ENCODE assay signal across 1 cellular context in the genomic region with DNA sequence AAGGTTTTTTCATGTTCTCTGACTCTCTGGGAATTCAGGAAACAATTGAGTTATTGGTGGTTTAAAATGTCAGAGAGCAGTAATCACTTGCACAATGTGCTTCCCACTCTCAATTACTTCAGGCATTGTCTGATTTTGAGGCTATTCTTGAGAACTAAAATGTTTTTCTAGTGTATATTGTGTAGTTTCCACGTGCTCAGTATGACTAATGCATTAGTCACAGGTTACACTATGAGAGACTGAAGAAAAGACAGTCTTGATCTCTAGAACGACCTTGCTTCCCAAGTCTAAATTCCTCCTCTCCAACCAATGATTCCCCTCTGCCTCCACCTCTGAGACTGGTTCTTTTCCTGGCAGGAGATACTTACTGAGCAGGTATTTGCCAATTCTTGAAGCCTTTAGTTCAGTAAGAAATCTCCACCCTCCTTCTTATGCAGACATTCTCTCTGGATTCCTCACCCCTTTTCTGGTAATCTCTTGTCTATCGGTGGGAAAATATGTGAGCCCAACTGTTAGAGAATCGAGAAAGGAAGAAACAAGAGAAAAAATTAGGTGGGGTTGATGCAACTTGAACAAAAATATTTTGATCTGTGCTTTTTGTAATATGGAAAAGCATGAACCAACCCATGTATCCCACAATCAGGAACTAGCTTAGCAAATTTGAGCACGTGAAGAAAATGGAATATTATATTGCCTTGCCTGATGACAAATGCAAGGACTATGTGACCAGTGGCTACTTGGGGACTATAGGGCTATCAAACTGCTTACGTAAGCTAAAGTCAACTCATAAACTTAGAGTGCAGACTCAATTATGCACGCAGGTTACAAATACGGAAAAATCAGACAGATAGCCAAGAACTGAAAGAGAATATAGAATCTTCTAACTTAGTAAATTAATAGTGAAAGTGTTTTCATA.
TF ChIP-seq lines count a peak whose summit lies in the region.

No MANE protein-coding gene starts in this region.

TF ChIP-seq in GM23338, 12 proteins besides CTCF, POLR2A, EP300 and RAD21 (continued from another document):
- TF ChIP-seq, protein P1, sequence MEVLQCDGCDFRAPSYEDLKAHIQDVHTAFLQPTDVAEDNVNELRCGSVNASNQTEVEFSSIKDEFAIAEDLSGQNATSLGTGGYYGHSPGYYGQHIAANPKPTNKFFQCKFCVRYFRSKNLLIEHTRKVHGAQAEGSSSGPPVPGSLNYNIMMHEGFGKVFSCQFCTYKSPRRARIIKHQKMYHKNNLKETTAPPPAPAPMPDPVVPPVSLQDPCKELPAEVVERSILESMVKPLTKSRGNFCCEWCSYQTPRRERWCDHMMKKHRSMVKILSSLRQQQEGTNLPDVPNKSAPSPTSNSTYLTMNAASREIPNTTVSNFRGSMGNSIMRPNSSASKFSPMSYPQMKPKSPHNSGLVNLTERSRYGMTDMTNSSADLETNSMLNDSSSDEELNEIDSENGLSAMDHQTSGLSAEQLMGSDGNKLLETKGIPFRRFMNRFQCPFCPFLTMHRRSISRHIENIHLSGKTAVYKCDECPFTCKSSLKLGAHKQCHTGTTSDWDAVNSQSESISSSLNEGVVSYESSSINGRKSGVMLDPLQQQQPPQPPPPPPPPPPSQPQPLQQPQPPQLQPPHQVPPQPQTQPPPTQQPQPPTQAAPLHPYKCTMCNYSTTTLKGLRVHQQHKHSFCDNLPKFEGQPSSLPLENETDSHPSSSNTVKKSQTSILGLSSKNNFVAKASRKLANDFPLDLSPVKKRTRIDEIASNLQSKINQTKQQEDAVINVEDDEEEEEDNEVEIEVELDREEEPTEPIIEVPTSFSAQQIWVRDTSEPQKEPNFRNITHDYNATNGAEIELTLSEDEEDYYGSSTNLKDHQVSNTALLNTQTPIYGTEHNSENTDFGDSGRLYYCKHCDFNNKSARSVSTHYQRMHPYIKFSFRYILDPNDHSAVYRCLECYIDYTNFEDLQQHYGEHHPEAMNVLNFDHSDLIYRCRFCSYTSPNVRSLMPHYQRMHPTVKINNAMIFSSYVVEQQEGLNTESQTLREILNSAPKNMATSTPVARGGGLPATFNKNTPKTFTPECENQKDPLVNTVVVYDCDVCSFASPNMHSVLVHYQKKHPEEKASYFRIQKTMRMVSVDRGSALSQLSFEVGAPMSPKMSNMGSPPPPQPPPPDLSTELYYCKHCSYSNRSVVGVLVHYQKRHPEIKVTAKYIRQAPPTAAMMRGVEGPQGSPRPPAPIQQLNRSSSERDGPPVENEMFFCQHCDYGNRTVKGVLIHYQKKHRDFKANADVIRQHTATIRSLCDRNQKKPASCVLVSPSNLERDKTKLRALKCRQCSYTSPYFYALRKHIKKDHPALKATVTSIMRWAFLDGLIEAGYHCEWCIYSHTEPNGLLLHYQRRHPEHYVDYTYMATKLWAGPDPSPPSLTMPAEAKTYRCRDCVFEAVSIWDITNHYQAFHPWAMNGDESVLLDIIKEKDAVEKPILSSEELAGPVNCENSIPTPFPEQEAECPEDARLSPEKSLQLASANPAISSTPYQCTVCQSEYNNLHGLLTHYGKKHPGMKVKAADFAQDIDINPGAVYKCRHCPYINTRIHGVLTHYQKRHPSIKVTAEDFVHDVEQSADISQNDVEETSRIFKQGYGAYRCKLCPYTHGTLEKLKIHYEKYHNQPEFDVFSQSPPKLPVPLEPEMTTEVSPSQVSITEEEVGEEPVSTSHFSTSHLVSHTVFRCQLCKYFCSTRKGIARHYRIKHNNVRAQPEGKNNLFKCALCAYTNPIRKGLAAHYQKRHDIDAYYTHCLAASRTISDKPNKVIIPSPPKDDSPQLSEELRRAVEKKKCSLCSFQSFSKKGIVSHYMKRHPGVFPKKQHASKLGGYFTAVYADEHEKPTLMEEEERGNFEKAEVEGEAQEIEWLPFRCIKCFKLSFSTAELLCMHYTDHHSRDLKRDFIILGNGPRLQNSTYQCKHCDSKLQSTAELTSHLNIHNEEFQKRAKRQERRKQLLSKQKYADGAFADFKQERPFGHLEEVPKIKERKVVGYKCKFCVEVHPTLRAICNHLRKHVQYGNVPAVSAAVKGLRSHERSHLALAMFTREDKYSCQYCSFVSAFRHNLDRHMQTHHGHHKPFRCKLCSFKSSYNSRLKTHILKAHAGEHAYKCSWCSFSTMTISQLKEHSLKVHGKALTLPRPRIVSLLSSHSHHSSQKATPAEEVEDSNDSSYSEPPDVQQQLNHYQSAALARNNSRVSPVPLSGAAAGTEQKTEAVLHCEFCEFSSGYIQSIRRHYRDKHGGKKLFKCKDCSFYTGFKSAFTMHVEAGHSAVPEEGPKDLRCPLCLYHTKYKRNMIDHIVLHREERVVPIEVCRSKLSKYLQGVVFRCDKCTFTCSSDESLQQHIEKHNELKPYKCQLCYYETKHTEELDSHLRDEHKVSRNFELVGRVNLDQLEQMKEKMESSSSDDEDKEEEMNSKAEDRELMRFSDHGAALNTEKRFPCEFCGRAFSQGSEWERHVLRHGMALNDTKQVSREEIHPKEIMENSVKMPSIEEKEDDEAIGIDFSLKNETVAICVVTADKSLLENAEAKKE (CRISPR knock-in tag; IDR thresholded peaks at IDR 0.05) = no peak
- TF ChIP-seq JUNB (IDR thresholded peaks at IDR 0.05; ENCODE audit: unreplicated experiment) = no peak
- no peak for TF ChIP-seq NANOG (IDR thresholded peaks at IDR 0.05; ENCODE audit: borderline replicate concordance)
- TF ChIP-seq EZH2phosphoT487 (IDR thresholded peaks at IDR 0.05; ENCODE audit: unreplicated experiment) = no peak
- no peak for TF ChIP-seq POLR2AphosphoS5 (IDR thresholded peaks at IDR 0.05; ENCODE audit: low read depth)
